ENCODE assay signal across 9 cellular contexts in the genomic region with DNA sequence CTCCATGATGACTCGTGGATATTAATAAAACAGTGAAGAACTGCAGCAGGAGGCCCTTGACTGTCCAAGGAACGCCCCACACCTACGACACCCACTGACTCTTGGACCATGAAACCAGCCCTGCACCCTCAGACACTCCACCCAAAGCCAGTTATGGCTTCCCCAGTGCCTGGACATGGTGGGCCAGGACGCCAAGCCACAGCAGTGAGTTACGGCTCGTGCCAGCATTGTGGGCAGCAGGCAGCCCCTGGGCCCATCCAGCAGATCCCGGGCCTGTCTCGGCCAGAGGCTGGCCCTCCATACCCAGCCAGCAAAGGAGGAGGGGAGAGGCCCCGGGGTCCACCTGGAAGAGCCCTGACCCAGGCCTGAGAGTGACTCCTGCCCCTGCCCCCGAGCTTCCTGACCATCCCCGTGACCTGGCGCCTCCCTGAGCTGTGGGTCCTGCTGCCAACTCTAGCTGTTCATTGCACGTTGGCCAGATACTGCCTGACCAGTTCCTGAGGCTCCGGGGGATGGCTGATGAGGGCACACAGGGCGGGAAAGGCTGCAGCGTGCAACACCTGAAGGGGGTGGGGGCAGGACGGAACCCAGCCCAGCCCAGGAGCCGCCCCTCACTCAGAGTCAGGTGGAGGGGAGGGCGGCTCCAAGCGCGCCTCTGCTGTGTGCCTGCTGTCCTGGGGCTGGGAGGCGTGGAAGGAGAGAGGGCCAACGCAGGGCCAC. TPM values are rescaled to one million over a fixed set of nuclear protein-coding genes. Genes with fewer than 3 reads are reported as not detected.
A peak's percentile ranks its signal among the peaks of the same experiment; 100 is the strongest.
DNase-seq lines count a peak whose midpoint lies in the region; ATAC-seq and TF ChIP-seq lines count a peak whose summit lies in the region.
"Had no signal": no experiment of that assay in that cellular context is flagged by ENCODE, and none has a peak within 500 bp of the region (broad histone marks: within the 10 kb centered on the region; RNA-seq: fewer than 3 reads in every experiment).

No MANE protein-coding gene starts in this region.

- no peak overlapping the region for H3K9ac ChIP-seq in mesendoderm (ENCODE audit: low read length)

- H3K27me3 ChIP-seq in mesendoderm (ENCODE audit: insufficient read depth, low read length, poor library complexity) (no peaks in the 10 kb centered on the region), upper lobe of left lung (no peaks in the 10 kb centered on the region)

- H3K4me1 Mint-ChIP-seq in activated naive CD4-positive, alpha-beta T cell treated with anti-CD3 and anti-CD28 coated beads, Interleukin-2, amount 10 ng/mL, durations not matched to agents 7 days and 5 days = no peaks in the 10 kb centered on the region

- H3K56ac ChIP-seq in mesendoderm (ENCODE audit: low read length) = peak overlapping the region; percentile 86

- H3K79me1 ChIP-seq in mesendoderm (ENCODE audit: low read length) = no peaks in the 10 kb centered on the region

- H4K8ac ChIP-seq in mesendoderm (ENCODE audit: low read depth, low read length) = no peak overlapping the region

- no peaks in the 10 kb centered on the region for H3K79me2 ChIP-seq in mesendoderm (ENCODE audit: control insufficient read depth, insufficient read depth, low read length)

- H2AK5ac ChIP-seq in mesendoderm (ENCODE audit: low read length) = no peak overlapping the region

- ATAC-seq in upper lobe of left lung (ENCODE audit: low FRiP score in 2 of 2) = peak in 1 of 2 donors; percentile 50

- H3K4me3 Mint-ChIP-seq in activated naive CD4-positive, alpha-beta T cell treated with anti-CD3 and anti-CD28 coated beads, Interleukin-2, amount 10 ng/mL, durations not matched to agents 7 days and 5 days = no peak overlapping the region

- peak overlapping the region; percentile 42 for H3K4me3 ChIP-seq in epithelial cell of proximal tubule (ENCODE audit: low read depth, low read length)
- H3K4me3 ChIP-seq in mesendoderm (ENCODE audit: low read length) = no peak overlapping the region
- peak overlapping the region; percentile 34 to 61 (median 58) for H3K4me3 ChIP-seq in upper lobe of left lung

- TF ChIP-seq CTCF in epithelial cell of proximal tubule (conservative IDR thresholded peaks at IDR 0.05; ENCODE audit: low read depth, low read length) (no peak), upper lobe of left lung (IDR thresholded peaks at IDR 0.05) (no peak)

- no CpG with 5 or more reads among the region's 23 CpGs for WGBS in mesendoderm (ENCODE audit: extremely low coverage, insufficient coverage, low lambda C conversion rate)
- 61 to 83% methylated on average over 8 to 22 of the region's 23 CpGs for WGBS in upper lobe of left lung, 2 donors

- peak overlapping the region; percentile 43 for H3K4me2 ChIP-seq in mesendoderm (ENCODE audit: low read length)

- H3K27ac Mint-ChIP-seq in activated naive CD4-positive, alpha-beta T cell treated with anti-CD3 and anti-CD28 coated beads, Interleukin-2, amount 10 ng/mL, durations not matched to agents 7 days and 5 days = no peak overlapping the region
- H3K27ac Mint-ChIP-seq: activated T-helper 2 cell treated with anti-CD3 and anti-CD28 coated beads, Interferon-gamma antibody, Interleukin-2, Interleukin-4, amounts not matched to agents 10 μg/mL and 5 μg/mL and 100 μg/mL, durations not matched to agents 14 hours and 24 hours and 36 hours had no signal

- H3K27ac ChIP-seq in mesendoderm (ENCODE audit: low read depth, low read length) = no peak overlapping the region
- H3K27ac ChIP-seq in upper lobe of left lung = peak overlapping the region; percentile 82 to 92 (median 88)

- no peak overlapping the region for H2BK5ac ChIP-seq in mesendoderm (ENCODE audit: low read length)

- no peaks in the 10 kb centered on the region for H3K9me3 ChIP-seq in upper lobe of left lung

- no peak overlapping the region for H3K23ac ChIP-seq in mesendoderm (ENCODE audit: low read length)

- CTCF ChIA-PET in activated naive CD4-positive, alpha-beta T cell treated with anti-CD3 and anti-CD28 coated beads, Interleukin-2, amount 10 ng/mL, durations not matched to agents 7 days and 5 days (lab: Charles Lee) = interaction anchor here (1.3 kb wide), 1 partner anchor 14 kb away, joined by 4 read pairs; the partner anchor contains the start of genes ATP5ME and MYL5

- H3K4ac ChIP-seq in mesendoderm (ENCODE audit: low read depth, low read length) = no peak overlapping the region

- H3K27me3 Mint-ChIP-seq in activated naive CD4-positive, alpha-beta T cell treated with anti-CD3 and anti-CD28 coated beads, Interleukin-2, amount 10 ng/mL, durations not matched to agents 7 days and 5 days = peaks cover 49% of the 10 kb centered on the region

- no peak overlapping the region for H2BK120ac ChIP-seq in mesendoderm (ENCODE audit: low read depth, low read length)

- TF ChIP-seq EP300 in upper lobe of left lung (IDR thresholded peaks at IDR 0.05) = no peak

- no peaks in the 10 kb centered on the region for H3K9me3 Mint-ChIP-seq in activated naive CD4-positive, alpha-beta T cell treated with anti-CD3 and anti-CD28 coated beads, Interleukin-2, amount 10 ng/mL, durations not matched to agents 7 days and 5 days
- H3K9me3 Mint-ChIP-seq: activated T-helper 2 cell treated with anti-CD3 and anti-CD28 coated beads, Interferon-gamma antibody, Interleukin-2, Interleukin-4, amounts not matched to agents 10 μg/mL and 5 μg/mL and 100 μg/mL, durations not matched to agents 14 hours and 24 hours and 36 hours had no signal

- H3K36me3 Mint-ChIP-seq in activated naive CD4-positive, alpha-beta T cell treated with anti-CD3 and anti-CD28 coated beads, Interleukin-2, amount 10 ng/mL, durations not matched to agents 7 days and 5 days = no peaks in the 10 kb centered on the region

- H3K4me1 ChIP-seq in mesendoderm (ENCODE audit: control insufficient read depth, low read depth, low read length) (peaks cover 3% of the 10 kb centered on the region), upper lobe of left lung (peaks cover 38 to 50% (median 42%) of the 10 kb centered on the region in 4 donors)

- no peak overlapping the region for H3K18ac ChIP-seq in mesendoderm (ENCODE audit: low read length)

- DNase-seq in activated naive CD4-positive, alpha-beta T cell treated with anti-CD3 and anti-CD28 coated beads, Interleukin-2, amount 10 ng/mL, durations not matched to agents 7 days and 5 days = peak; percentile 18
- no peak for DNase-seq in activated naive CD4-positive, alpha-beta T cell treated with anti-CD3 and anti-CD28 coated beads, Interleukin-2, amount 50 U/mL, for 16 hours
- DNase-seq in epithelial cell of proximal tubule (ENCODE audit: low read depth) (no peak), mesendoderm (peak; percentile 52), upper lobe of left lung (peak; percentile 63 to 78), HT-29 (ENCODE audit: low spot score) (no peak), globus pallidus (ENCODE audit: low spot score) (no peak)
- DNase-seq in stimulated activated naive CD4-positive, alpha-beta T cell (lab: John Stamatoyannopoulos, UW) = no peak

- no peak overlapping the region for H4K5ac ChIP-seq in mesendoderm (ENCODE audit: low read length)

- no peaks in the 10 kb centered on the region for H3K36me3 ChIP-seq in mesendoderm (ENCODE audit: control insufficient read depth, insufficient read depth, low read length)
- H3K36me3 ChIP-seq in upper lobe of left lung = peaks cover 0 to 5% (median 0%) of the 10 kb centered on the region in 4 donors

- TF ChIP-seq POLR2A in upper lobe of left lung (IDR thresholded peaks at IDR 0.05) = no peak

- no peak overlapping the region for H2BK15ac ChIP-seq in mesendoderm (replicated peaks; ENCODE audit: low read depth)

RNA-seq across cellular contexts. Expression of gene SLC49A3, which starts 0.8 kb away (rescaled TPM):
- 2.9 and 4.1 TPM in 2 replicates for total RNA-seq in epithelial cell of proximal tubule
- 0.91 TPM for polyA plus RNA-seq in mesendoderm (2013, experiment 1 of 2)
- 0.84 TPM for polyA plus RNA-seq in mesendoderm (2013, experiment 2 of 2)
- total RNA-seq in upper lobe of left lung = 10 to 100 TPM; 12.2 to 65.0 (median 32.3) TPM
- total RNA-seq in HT-29 (2014; rRNA removed; shearing (Covaris generic)) = 0.56 TPM in 1 of 2 replicates, not detected in the other

RNA-seq across cellular contexts. Expression of gene MYL5, which starts 13.8 kb away (rescaled TPM):
- 4.0 and 6.3 TPM in 2 replicates for total RNA-seq in epithelial cell of proximal tubule
- 4.5 TPM for polyA plus RNA-seq in mesendoderm (2013, experiment 1 of 2)
- 4.6 TPM for polyA plus RNA-seq in mesendoderm (2013, experiment 2 of 2)
- 10 to 100 TPM in 4 of 6 donors, 1 to 10 TPM in 2; 4.7 to 25.1 (median 17.1) TPM for total RNA-seq in upper lobe of left lung
- 10.9 and 12.6 TPM in 2 replicates for total RNA-seq in HT-29 (2014; rRNA removed; shearing (Covaris generic))

RNA-seq across cellular contexts. Expression of gene ATP5ME, which starts 14.1 kb away (rescaled TPM):
- total RNA-seq in epithelial cell of proximal tubule (138 and 192 TPM in 2 replicates), upper lobe of left lung (100 to 1,000 TPM in 3 of 6 donors, 10 to 100 TPM in 3; 22.6 to 216 (median 106) TPM)
- polyA plus RNA-seq in mesendoderm (2013, experiment 1 of 2) = 1,265 TPM
- polyA plus RNA-seq in mesendoderm (2013, experiment 2 of 2) = 1,279 TPM
- total RNA-seq in HT-29 (2014; rRNA removed; shearing (Covaris generic)) = 378 and 389 TPM in 2 replicates

RNA-seq across cellular contexts. Expression of gene PCGF3, which starts 17.5 kb away (rescaled TPM):
- 34.6 and 35.2 TPM in 2 replicates for total RNA-seq in epithelial cell of proximal tubule
- 30.3 TPM for polyA plus RNA-seq in mesendoderm (2013, experiment 1 of 2)
- 31.4 TPM for polyA plus RNA-seq in mesendoderm (2013, experiment 2 of 2)
- total RNA-seq in upper lobe of left lung = 100 to 1,000 TPM in 1 of 6 donors, 10 to 100 TPM in 5; 36.4 to 150 (median 41.0) TPM
- 48.6 and 64.9 TPM in 2 replicates for total RNA-seq in HT-29 (2014; rRNA removed; shearing (Covaris generic))

Comparison
In these comparisons a context has a peak if more than half of its experiments do, and no peak if none do; other contexts are left out.
1. DNase-seq: peak in activated naive CD4-positive, alpha-beta T cell treated with anti-CD3 and anti-CD28 coated beads, Interleukin-2, amount 10 ng/mL, durations not matched to agents 7 days and 5 days (single experiment), mesendoderm (single experiment) and upper lobe of left lung (2 of 2); none in activated naive CD4-positive, alpha-beta T cell treated with anti-CD3 and anti-CD28 coated beads, Interleukin-2, amount 50 U/mL, for 16 hours (single experiment), epithelial cell of proximal tubule (single experiment), HT-29 (single experiment), stimulated activated naive CD4-positive, alpha-beta T cell (0 of 6) and globus pallidus (single experiment).